Comparison of ENCODE assay signal across 15 cellular contexts in the genomic region with DNA sequence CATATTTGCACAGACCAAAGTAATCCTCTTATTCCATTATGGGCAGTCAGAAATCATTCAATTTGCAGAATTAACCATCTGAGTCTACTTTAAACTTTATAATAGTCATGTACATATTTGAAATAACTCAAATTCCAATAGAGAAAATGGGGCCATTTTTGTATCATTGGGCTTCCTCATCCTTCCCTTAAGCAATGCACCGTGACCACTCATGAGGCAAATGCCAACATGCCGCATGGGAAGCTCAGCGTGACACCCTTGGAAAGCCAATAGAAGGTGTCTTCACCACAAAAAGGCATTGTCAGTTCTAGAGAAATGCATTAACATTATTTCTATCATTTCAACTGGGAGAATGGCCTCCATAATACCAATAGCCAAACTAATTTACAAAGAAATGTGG. TPM values are rescaled to one million over a fixed set of nuclear protein-coding genes. Genes with fewer than 3 reads are reported as not detected.
DNase-seq lines count a peak whose midpoint lies in the region; ATAC-seq lines count a peak whose summit lies in the region.
"Had no signal": no experiment of that assay in that cellular context is flagged by ENCODE, and none has a peak within 500 bp of the region (broad histone marks: within the 10 kb centered on the region; RNA-seq: fewer than 3 reads in every experiment).

No MANE protein-coding gene starts in this region.

- no peaks in the 10 kb centered on the region for H3K9me3 ChIP-seq in GM23248 (ENCODE audit: low read depth)
- H3K9me3 ChIP-seq in skeletal muscle satellite cell (replicated peaks; ENCODE audit: low read length), result no peaks in the 10 kb centered on the region

- H3K4me2 ChIP-seq in GM23248 (ENCODE audit: unreplicated experiment) (no peak overlapping the region), skeletal muscle satellite cell (ENCODE audit: low read length) (peak overlapping the region; percentile 68)

- H3K36me3 ChIP-seq in GM23248 (ENCODE audit: low read depth) (no peaks in the 10 kb centered on the region), skeletal muscle satellite cell (ENCODE audit: insufficient read depth, low read length) (no peaks in the 10 kb centered on the region)

- H3K27ac ChIP-seq in GM23248, result no peak overlapping the region

- no peaks in the 10 kb centered on the region for H4K20me1 ChIP-seq in GM23248 (ENCODE audit: insufficient read depth)

- in situ Hi-C loops in GM23248 (cut with MboI), result no loop called here

- no peak for ATAC-seq in GM18511 (IDR thresholded peaks at IDR 0.05; ENCODE audit: unreplicated experiment)
- ATAC-seq: PC-3 had no signal

- H3K4me3 ChIP-seq in GM23248, result no peak overlapping the region
- H3K4me3 ChIP-seq in skeletal muscle satellite cell (ENCODE audit: low read length), result no peak overlapping the region

- DNase-seq in GM23248 (no peak), NCI-H82 treated with DMSO at 0.1 percent for 48 hours (lab: John Stamatoyannopoulos, UW; ENCODE audit: unreplicated experiment) (peak; percentile 55), foreskin melanocyte (peak; percentile 15), AG20443 (ENCODE audit: low spot score) (no peak), middle frontal gyrus (ENCODE audit: extremely low spot score, low spot score) (no peak)
- DNase-seq: CD4-positive, alpha-beta memory T cell; DMS79; GOT3; NCI-H1105 treated with DMSO at 0.1 percent for 48 hours; NCI-H446; NCI-H69; PC-3 had no signal

- peak overlapping the region; percentile 59; the same call in 1 of the 2 replicates for H2AFZ ChIP-seq in GM23248

- no peaks in the 10 kb centered on the region for H3F3A ChIP-seq in GM23248 (ENCODE audit: insufficient read depth)

- 0 out of 2 replicates have a peak, but pooled peaks cover 6% of the 10 kb centered on the region for H3K4me1 ChIP-seq in GM23248 (ENCODE audit: insufficient read depth)
- peaks cover 13% of the 10 kb centered on the region for H3K4me1 ChIP-seq in skeletal muscle satellite cell (ENCODE audit: control insufficient read depth, insufficient read depth, low read length)

- no peaks in the 10 kb centered on the region for H3K79me2 ChIP-seq in GM23248 (ENCODE audit: insufficient read depth)

- H3K9me2 ChIP-seq in GM23248 (ENCODE audit: insufficient read depth), result no peaks in the 10 kb centered on the region

- H3K9ac ChIP-seq in GM23248, result no peak overlapping the region
- H3K9ac ChIP-seq in skeletal muscle satellite cell (ENCODE audit: low read depth, low read length), result no peak overlapping the region

- 88 to 92% methylated on average over 3 of the region's 3 CpGs for WGBS in GM23248 (ENCODE audit: low coverage in 1 of 2, low lambda C conversion rate in 2 of 2, missing lambda C conversion rate in 2 of 2), 2 experiments

- H3K27me3 ChIP-seq in GM23248 (replicated peaks; ENCODE audit: insufficient read depth) (no peaks in the 10 kb centered on the region), skeletal muscle satellite cell (ENCODE audit: control insufficient read depth, insufficient read depth, low read length) (no peaks in the 10 kb centered on the region)

RNA-seq across cellular contexts. Expression of a gene that starts 38.5 kb away (rescaled TPM):
- 1.6 and 4.9 TPM in 2 replicates for total RNA-seq in GM23248 (2014; rRNA removed; shearing (Covaris generic))
- 1.2 and 1.5 TPM in 2 replicates for polyA plus RNA-seq in GM23248 (2016; fragmentation: Nextera tagmentation; extraction: Ambion mirVana)
- total RNA-seq in skeletal muscle satellite cell (2012; rRNA removed), result 0.25 and 2.6 TPM in 2 replicates
- total RNA-seq: CD4-positive, alpha-beta memory T cell; PC-3 had no signal
- polyA plus RNA-seq: AG04450; CD4-positive, alpha-beta memory T cell had no signal

Comparison
In these comparisons a context has a peak if more than half of its experiments do, and no peak if none do; other contexts are left out.
1. DNase-seq: peak in NCI-H82 treated with DMSO at 0.1 percent for 48 hours (single experiment) and foreskin melanocyte (single experiment); none in GM23248 (single experiment), AG20443 (single experiment) and middle frontal gyrus (single experiment).